1 cellular context compared by ENCODE assay signal in genomic region chr9:136621019-136621733, GRCh38.
TF ChIP-seq lines count a peak whose summit lies in the region.

No MANE protein-coding gene starts in this region.

TF ChIP-seq in WTC11, 78 proteins besides CTCF, POLR2A, EP300 and RAD21 (continued from another document):
- TF ChIP-seq, protein P1, sequence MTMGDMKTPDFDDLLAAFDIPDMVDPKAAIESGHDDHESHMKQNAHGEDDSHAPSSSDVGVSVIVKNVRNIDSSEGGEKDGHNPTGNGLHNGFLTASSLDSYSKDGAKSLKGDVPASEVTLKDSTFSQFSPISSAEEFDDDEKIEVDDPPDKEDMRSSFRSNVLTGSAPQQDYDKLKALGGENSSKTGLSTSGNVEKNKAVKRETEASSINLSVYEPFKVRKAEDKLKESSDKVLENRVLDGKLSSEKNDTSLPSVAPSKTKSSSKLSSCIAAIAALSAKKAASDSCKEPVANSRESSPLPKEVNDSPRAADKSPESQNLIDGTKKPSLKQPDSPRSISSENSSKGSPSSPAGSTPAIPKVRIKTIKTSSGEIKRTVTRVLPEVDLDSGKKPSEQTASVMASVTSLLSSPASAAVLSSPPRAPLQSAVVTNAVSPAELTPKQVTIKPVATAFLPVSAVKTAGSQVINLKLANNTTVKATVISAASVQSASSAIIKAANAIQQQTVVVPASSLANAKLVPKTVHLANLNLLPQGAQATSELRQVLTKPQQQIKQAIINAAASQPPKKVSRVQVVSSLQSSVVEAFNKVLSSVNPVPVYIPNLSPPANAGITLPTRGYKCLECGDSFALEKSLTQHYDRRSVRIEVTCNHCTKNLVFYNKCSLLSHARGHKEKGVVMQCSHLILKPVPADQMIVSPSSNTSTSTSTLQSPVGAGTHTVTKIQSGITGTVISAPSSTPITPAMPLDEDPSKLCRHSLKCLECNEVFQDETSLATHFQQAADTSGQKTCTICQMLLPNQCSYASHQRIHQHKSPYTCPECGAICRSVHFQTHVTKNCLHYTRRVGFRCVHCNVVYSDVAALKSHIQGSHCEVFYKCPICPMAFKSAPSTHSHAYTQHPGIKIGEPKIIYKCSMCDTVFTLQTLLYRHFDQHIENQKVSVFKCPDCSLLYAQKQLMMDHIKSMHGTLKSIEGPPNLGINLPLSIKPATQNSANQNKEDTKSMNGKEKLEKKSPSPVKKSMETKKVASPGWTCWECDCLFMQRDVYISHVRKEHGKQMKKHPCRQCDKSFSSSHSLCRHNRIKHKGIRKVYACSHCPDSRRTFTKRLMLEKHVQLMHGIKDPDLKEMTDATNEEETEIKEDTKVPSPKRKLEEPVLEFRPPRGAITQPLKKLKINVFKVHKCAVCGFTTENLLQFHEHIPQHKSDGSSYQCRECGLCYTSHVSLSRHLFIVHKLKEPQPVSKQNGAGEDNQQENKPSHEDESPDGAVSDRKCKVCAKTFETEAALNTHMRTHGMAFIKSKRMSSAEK (CRISPR knock-in tag; IDR thresholded peaks at IDR 0.05; ENCODE audit: borderline replicate concordance), result no peak
- TF ChIP-seq GRHL2 (CRISPR knock-in tag; IDR thresholded peaks at IDR 0.05; ENCODE audit: insufficient replicate concordance, severe bottlenecking) (no peak), HMGA2 (CRISPR knock-in tag; IDR thresholded peaks at IDR 0.05) (no peak), GABPB1 (CRISPR knock-in tag; IDR thresholded peaks at IDR 0.05) (no peak), ZNF425 (CRISPR knock-in tag; conservative IDR thresholded peaks at IDR 0.05) (no peak), CREM (CRISPR knock-in tag; IDR thresholded peaks at IDR 0.05) (no peak)
- TF ChIP-seq, protein P2, sequence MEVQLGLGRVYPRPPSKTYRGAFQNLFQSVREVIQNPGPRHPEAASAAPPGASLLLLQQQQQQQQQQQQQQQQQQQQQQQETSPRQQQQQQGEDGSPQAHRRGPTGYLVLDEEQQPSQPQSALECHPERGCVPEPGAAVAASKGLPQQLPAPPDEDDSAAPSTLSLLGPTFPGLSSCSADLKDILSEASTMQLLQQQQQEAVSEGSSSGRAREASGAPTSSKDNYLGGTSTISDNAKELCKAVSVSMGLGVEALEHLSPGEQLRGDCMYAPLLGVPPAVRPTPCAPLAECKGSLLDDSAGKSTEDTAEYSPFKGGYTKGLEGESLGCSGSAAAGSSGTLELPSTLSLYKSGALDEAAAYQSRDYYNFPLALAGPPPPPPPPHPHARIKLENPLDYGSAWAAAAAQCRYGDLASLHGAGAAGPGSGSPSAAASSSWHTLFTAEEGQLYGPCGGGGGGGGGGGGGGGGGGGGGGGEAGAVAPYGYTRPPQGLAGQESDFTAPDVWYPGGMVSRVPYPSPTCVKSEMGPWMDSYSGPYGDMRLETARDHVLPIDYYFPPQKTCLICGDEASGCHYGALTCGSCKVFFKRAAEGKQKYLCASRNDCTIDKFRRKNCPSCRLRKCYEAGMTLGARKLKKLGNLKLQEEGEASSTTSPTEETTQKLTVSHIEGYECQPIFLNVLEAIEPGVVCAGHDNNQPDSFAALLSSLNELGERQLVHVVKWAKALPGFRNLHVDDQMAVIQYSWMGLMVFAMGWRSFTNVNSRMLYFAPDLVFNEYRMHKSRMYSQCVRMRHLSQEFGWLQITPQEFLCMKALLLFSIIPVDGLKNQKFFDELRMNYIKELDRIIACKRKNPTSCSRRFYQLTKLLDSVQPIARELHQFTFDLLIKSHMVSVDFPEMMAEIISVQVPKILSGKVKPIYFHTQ (CRISPR knock-in tag; IDR thresholded peaks at IDR 0.05), result no peak
- TF ChIP-seq, protein P3, sequence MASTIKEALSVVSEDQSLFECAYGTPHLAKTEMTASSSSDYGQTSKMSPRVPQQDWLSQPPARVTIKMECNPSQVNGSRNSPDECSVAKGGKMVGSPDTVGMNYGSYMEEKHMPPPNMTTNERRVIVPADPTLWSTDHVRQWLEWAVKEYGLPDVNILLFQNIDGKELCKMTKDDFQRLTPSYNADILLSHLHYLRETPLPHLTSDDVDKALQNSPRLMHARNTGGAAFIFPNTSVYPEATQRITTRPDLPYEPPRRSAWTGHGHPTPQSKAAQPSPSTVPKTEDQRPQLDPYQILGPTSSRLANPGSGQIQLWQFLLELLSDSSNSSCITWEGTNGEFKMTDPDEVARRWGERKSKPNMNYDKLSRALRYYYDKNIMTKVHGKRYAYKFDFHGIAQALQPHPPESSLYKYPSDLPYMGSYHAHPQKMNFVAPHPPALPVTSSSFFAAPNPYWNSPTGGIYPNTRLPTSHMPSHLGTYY (CRISPR knock-in tag; IDR thresholded peaks at IDR 0.05), result no peak
